ENCODE assay signal across 9 cellular contexts in genomic region chr7:155356323-155357105, GRCh38. TPM values are rescaled to one million over a fixed set of nuclear protein-coding genes. Genes with fewer than 3 reads are reported as not detected.
A peak's percentile ranks its signal among the peaks of the same experiment; 100 is the strongest.
DNase-seq lines count a peak whose midpoint lies in the region; ATAC-seq and TF ChIP-seq lines count a peak whose summit lies in the region.
"Had no signal": no experiment of that assay in that cellular context is flagged by ENCODE, and none has a peak within 500 bp of the region (broad histone marks: within the 10 kb centered on the region; RNA-seq: fewer than 3 reads in every experiment).

No MANE protein-coding gene starts in this region.

- no peak overlapping the region for H3K27ac Mint-ChIP-seq in CD8-positive, alpha-beta T cell

- peak overlapping the region in 5 of 10 experiments; percentile 64 to 67 (median 65); a peak in 6 of 20 replicates for H3K4me3 ChIP-seq in BLaER1 treated with 17β-estradiol and CSF1 and Interleukin-3, amounts not matched to agents 10 nM and 100 nM
- no peak overlapping the region; a peak in 1 of 4 replicates for H3K4me3 ChIP-seq in SK-N-SH (ENCODE audit: low read depth in 2 of 2, low read length in 1 of 2)
- no peak overlapping the region for H3K4me3 ChIP-seq in CD8-positive, alpha-beta T cell (ENCODE audit: low read depth, low read length)

- H4K20me1 ChIP-seq in BLaER1 treated with 17β-estradiol and CSF1 and Interleukin-3, amounts not matched to agents 10 nM and 100 nM, result no peaks in the 10 kb centered on the region; a peak in 1 of 22 replicates
- H4K20me1 ChIP-seq in SK-N-SH (ENCODE audit: insufficient read depth), result no peaks in the 10 kb centered on the region

- H3K36me3 Mint-ChIP-seq in CD8-positive, alpha-beta T cell, result no peaks in the 10 kb centered on the region

- 36% methylated on average over 14 of the region's 14 CpGs for WGBS in SK-N-SH (ENCODE audit: low lambda C conversion rate)

- H3K27me3 ChIP-seq in BLaER1 treated with 17β-estradiol and CSF1 and Interleukin-3, amounts not matched to agents 10 nM and 100 nM, result no peaks in the 10 kb centered on the region
- H3K27me3 ChIP-seq in SK-N-SH (ENCODE audit: insufficient read depth), result peaks cover 49% of the 10 kb centered on the region
- no peaks in the 10 kb centered on the region for H3K27me3 ChIP-seq in CD8-positive, alpha-beta T cell (ENCODE audit: insufficient read depth, low read length)

- no peaks in the 10 kb centered on the region for H3K79me2 ChIP-seq in SK-N-SH (ENCODE audit: insufficient read depth)

- H3K27ac ChIP-seq in BLaER1 treated with 17β-estradiol and CSF1 and Interleukin-3, amounts not matched to agents 10 nM and 100 nM, result peak overlapping the region in 9 of 11 experiments; percentile 86 to 97 (median 92); a peak in 19 of 22 replicates
- no peak overlapping the region for H3K27ac ChIP-seq in SK-N-SH (ENCODE audit: low read depth in 2 of 2, low read length in 1 of 2)
- no peak overlapping the region for H3K27ac ChIP-seq in CD8-positive, alpha-beta T cell (ENCODE audit: low read depth, low read length)

- peak overlapping the region in 9 of 11 experiments; percentile 71 to 88 (median 84); a peak in 17 of 22 replicates for H3K9ac ChIP-seq in BLaER1 treated with 17β-estradiol and CSF1 and Interleukin-3, amounts not matched to agents 10 nM and 100 nM
- H3K9ac ChIP-seq in SK-N-SH, result no peak overlapping the region

- no peak overlapping the region for H3K4me3 Mint-ChIP-seq in CD8-positive, alpha-beta T cell

- H3K4me1 Mint-ChIP-seq in CD8-positive, alpha-beta T cell (ENCODE audit: low read depth), result no peaks in the 10 kb centered on the region

- no peak for ATAC-seq in esophagus mucosa
- no peak for ATAC-seq in CD8-positive, alpha-beta T cell

- TF ChIP-seq RAD21 in SK-N-SH (IDR thresholded peaks at IDR 0.05; ENCODE audit: low read length), result peak; percentile 34; the same call in 1 of the 2 replicates

- DNase-seq in HCEC 1CT, result peak; percentile 9
- peak; percentile 67 for DNase-seq in SK-N-SH
- peak; percentile 63 for DNase-seq in left kidney (ENCODE audit: low read depth, low spot score)
- DNase-seq in T-helper 9 cell, result no peak
- DNase-seq in CD8-positive, alpha-beta T cell, result no peak
- no peak for DNase-seq in stimulated activated CD4-positive, alpha-beta T cell treated with anti-CD3 and anti-CD28 coated beads, Interleukin-4, amount 100 ng/mL, for 1 hour
- DNase-seq: cortex of kidney had no signal

- no peaks in the 10 kb centered on the region for H3K9me2 ChIP-seq in SK-N-SH

- no peaks in the 10 kb centered on the region for H3K9me3 Mint-ChIP-seq in CD8-positive, alpha-beta T cell

- CTCF ChIA-PET in SK-N-SH (lab: Yijun Ruan, JAX), result interaction anchor here (0.8 to 11.3 kb wide), 22 partner anchors 9 to 445 kb away, joined by 3 to 125 read pairs (median 5); no protein-coding TSS in a partner anchor
- CTCF ChIA-PET in CD8-positive, alpha-beta T cell (lab: Charles Lee), result interaction anchor here (0.9 to 1.8 kb wide), 6 partner anchors 12 to 442 kb away, joined by 3 to 4 read pairs (median 3); no protein-coding TSS in a partner anchor

- TF ChIP-seq CTCF in SK-N-SH (IDR thresholded peaks at IDR 0.05), result peak; percentile 60
- TF ChIP-seq CTCF in CD8-positive, alpha-beta T cell (IDR thresholded peaks at IDR 0.05), result no peak

- peaks cover 61 to 83% (median 75%) of the 10 kb centered on the region in 10 experiments for H3K4me1 ChIP-seq in BLaER1 treated with 17β-estradiol and CSF1 and Interleukin-3, amounts not matched to agents 10 nM and 100 nM
- peaks cover 0 to 5% of the 10 kb centered on the region in 2 experiments; a peak in 1 of 4 replicates for H3K4me1 ChIP-seq in SK-N-SH (ENCODE audit: control insufficient read depth in 1 of 2, insufficient read depth in 2 of 2, low read depth in 1 of 2, low read length in 1 of 2)
- H3K4me1 ChIP-seq in CD8-positive, alpha-beta T cell (ENCODE audit: insufficient read depth, low read length), result no peaks in the 10 kb centered on the region

- H3K27me3 Mint-ChIP-seq in CD8-positive, alpha-beta T cell (ENCODE audit: low read depth), result peaks cover 33% of the 10 kb centered on the region

- no peak overlapping the region for H2AFZ ChIP-seq in SK-N-SH (ENCODE audit: low read depth)

- H3K36me3 ChIP-seq in BLaER1 treated with 17β-estradiol and CSF1 and Interleukin-3, amounts not matched to agents 10 nM and 100 nM, result peaks cover 0 to 17% (median 0%) of the 10 kb centered on the region in 11 experiments; a peak in 5 of 22 replicates
- H3K36me3 ChIP-seq in SK-N-SH (replicated peaks in 1 of 2; ENCODE audit: control insufficient read depth in 1 of 2, insufficient read depth in 2 of 2, low read length in 1 of 2), result no peaks in the 10 kb centered on the region
- H3K36me3 ChIP-seq in CD8-positive, alpha-beta T cell (ENCODE audit: insufficient read depth, low read length), result no peaks in the 10 kb centered on the region

- intact Hi-C loops in CD8-positive, alpha-beta T cell (cut with DNase I, micrococcal nuclease), result no loop called here

- no peak for TF ChIP-seq EP300 in SK-N-SH (IDR thresholded peaks at IDR 0.05; ENCODE audit: borderline replicate concordance in 1 of 2, low read depth in 1 of 2, low read length in 1 of 2)

- POLR2A ChIA-PET in SK-N-SH (lab: Yijun Ruan, JAX), result no interaction called here
- POLR2A ChIA-PET in CD8-positive, alpha-beta T cell (lab: Charles Lee), result interaction anchor here (0.6 kb wide), 1 partner anchor 329 kb away, joined by 3 read pairs; no protein-coding TSS in a partner anchor

- H3K9me3 ChIP-seq in BLaER1 treated with 17β-estradiol and CSF1 and Interleukin-3, amounts not matched to agents 10 nM and 100 nM (replicated peaks in 1 of 11), result no peaks in the 10 kb centered on the region
- H3K9me3 ChIP-seq in SK-N-SH, result no peaks in the 10 kb centered on the region
- no peaks in the 10 kb centered on the region for H3K9me3 ChIP-seq in CD8-positive, alpha-beta T cell (ENCODE audit: low read length)

- peak overlapping the region; percentile 83 to 100 (median 95) for H3K4me2 ChIP-seq in BLaER1 treated with 17β-estradiol and CSF1 and Interleukin-3, amounts not matched to agents 10 nM and 100 nM
- no peak overlapping the region for H3K4me2 ChIP-seq in SK-N-SH

- no peaks in the 10 kb centered on the region for H3F3A ChIP-seq in SK-N-SH (replicated peaks; ENCODE audit: insufficient read depth)

TF ChIP-seq in SK-N-SH, 30 proteins besides CTCF, POLR2A, EP300 and RAD21:
- TF ChIP-seq SMC3 (IDR thresholded peaks at IDR 0.05; ENCODE audit: low read depth, low read length), result peak; percentile 28
- no peak for TF ChIP-seq MAX (IDR thresholded peaks at IDR 0.05; ENCODE audit: low read depth)

RNA-seq across cellular contexts. Expression of gene INSIG1, which starts 58.8 kb away (rescaled TPM):
- polyA plus RNA-seq in SK-N-SH (2012; rRNA removed), result 6.4 and 6.6 TPM in 2 replicates
- 7.3 and 7.9 TPM in 2 replicates for polyA plus RNA-seq in SK-N-SH (2012; cell fraction: cytosol; rRNA removed)
- 5.3 and 6.0 TPM in 2 replicates for polyA plus RNA-seq in SK-N-SH (2012; cell fraction: nucleus; rRNA removed)
- total RNA-seq in esophagus mucosa, result 53.5 TPM
- 10 to 100 TPM; 93.5 to 99.9 TPM for total RNA-seq in CD8-positive, alpha-beta T cell

Comparison
In these comparisons a context has a peak if more than half of its experiments do, and no peak if none do; other contexts are left out.
1. H3K27ac ChIP-seq: peak in BLaER1 treated with 17β-estradiol and CSF1 and Interleukin-3, amounts not matched to agents 10 nM and 100 nM (9 of 11); none in SK-N-SH (0 of 2) and CD8-positive, alpha-beta T cell (single experiment).
2. DNase-seq: peak in HCEC 1CT (single experiment), SK-N-SH (single experiment) and left kidney (single experiment); none in T-helper 9 cell (single experiment), CD8-positive, alpha-beta T cell (0 of 7) and stimulated activated CD4-positive, alpha-beta T cell treated with anti-CD3 and anti-CD28 coated beads, Interleukin-4, amount 100 ng/mL, for 1 hour (single experiment).